Comparison of ENCODE assay signal across 20 cellular contexts in the genomic region with DNA sequence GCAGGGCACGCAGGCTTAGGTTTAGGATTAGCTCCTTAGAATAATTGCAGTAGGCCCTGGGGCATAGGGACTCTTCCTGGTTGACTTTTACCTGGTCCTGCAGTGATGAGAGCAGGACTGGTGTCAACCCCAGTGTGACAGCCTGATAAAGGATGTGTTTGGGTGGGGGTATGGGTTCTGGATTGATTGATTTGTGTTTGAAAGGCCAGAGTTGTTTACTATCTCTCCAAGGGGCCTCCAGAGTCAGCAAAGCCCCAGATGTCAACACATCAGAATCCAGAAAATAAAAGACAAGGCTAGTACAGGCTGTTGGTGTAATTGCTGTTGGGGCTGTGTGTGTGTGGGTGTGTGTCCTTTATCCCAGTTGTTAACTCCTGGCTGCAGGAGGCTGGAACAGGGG.
"Had no signal": no experiment of that assay in that cellular context is flagged by ENCODE, and none has a peak within 500 bp of the region (broad histone marks: within the 10 kb centered on the region; RNA-seq: fewer than 3 reads in every experiment).

No MANE protein-coding gene starts in this region.

- H3K4me1 ChIP-seq: esophagus squamous epithelium, gastroesophageal sphincter, suprapubic skin, thyroid gland had no signal

- ATAC-seq: gastroesophageal sphincter; right cardiac atrium; stimulated activated effector memory CD8-positive, alpha-beta T cell treated with anti-CD3 and anti-CD28 coated beads, Interleukin-12 subunit alpha, Interleukin-12 subunit beta, amount 100 ng/mL, for 72 hours; stimulated activated naive CD8-positive, alpha-beta T cell treated with anti-CD3 and anti-CD28 coated beads, Interleukin-15, Interleukin-2, amounts not matched to agents 100 U/mL and 50 U/mL, for 24 hours had no signal

- H3K4me1 Mint-ChIP-seq: naive B cell; stimulated activated effector memory CD8-positive, alpha-beta T cell treated with anti-CD3 and anti-CD28 coated beads, Interleukin-12 subunit alpha, Interleukin-12 subunit beta, amount 100 ng/mL, for 72 hours had no signal

- H3K4me3 Mint-ChIP-seq: naive B cell; nephron; stimulated activated effector memory CD8-positive, alpha-beta T cell treated with anti-CD3 and anti-CD28 coated beads, Interleukin-12 subunit alpha, Interleukin-12 subunit beta, amount 100 ng/mL, for 72 hours; type B pancreatic cell had no signal

- H3K36me3 Mint-ChIP-seq: naive B cell; stimulated activated effector memory CD8-positive, alpha-beta T cell treated with anti-CD3 and anti-CD28 coated beads, Interleukin-12 subunit alpha, Interleukin-12 subunit beta, amount 100 ng/mL, for 72 hours; type B pancreatic cell had no signal

- H3K27ac Mint-ChIP-seq: naive B cell; nephron; stimulated activated effector memory CD8-positive, alpha-beta T cell treated with anti-CD3 and anti-CD28 coated beads, Interleukin-12 subunit alpha, Interleukin-12 subunit beta, amount 100 ng/mL, for 72 hours; type B pancreatic cell had no signal

- H3K27me3 Mint-ChIP-seq: type B pancreatic cell had no signal

- H3K9me3 ChIP-seq: esophagus squamous epithelium, gastroesophageal sphincter, suprapubic skin, thyroid gland had no signal

- DNase-seq: effector CD8-positive, alpha-beta T cell; esophagus squamous epithelium; foreskin fibroblast; kidney; mesendoderm; naive B cell; right cardiac atrium; small intestine; stimulated activated CD4-positive, alpha-beta T cell treated with anti-CD3 and anti-CD28 coated beads, Interleukin-12 subunit alpha, Interleukin-12 subunit beta, amount 100 ng/mL, for 4 hours; stimulated activated CD4-positive, alpha-beta T cell treated with anti-CD3 and anti-CD28 coated beads, Interleukin-4, amount 100 ng/mL, for 1 hour; stimulated activated CD8-positive, alpha-beta memory T cell treated with anti-CD3 and anti-CD28 coated beads, Interleukin-4, amount 100 ng/mL, for 48 hours; stimulated activated naive CD8-positive, alpha-beta T cell treated with anti-CD3 and anti-CD28 coated beads, Interleukin-15, Interleukin-2, amounts not matched to agents 100 U/mL and 50 U/mL, for 24 hours; thyroid gland had no signal

- H3K27me3 ChIP-seq: esophagus squamous epithelium, gastroesophageal sphincter, suprapubic skin, thyroid gland had no signal

- H3K27ac ChIP-seq: coronary artery, epithelial cell of prostate, esophagus squamous epithelium, gastroesophageal sphincter, suprapubic skin, thyroid gland had no signal

- H3K9me3 Mint-ChIP-seq: nephron; stimulated activated effector memory CD8-positive, alpha-beta T cell treated with anti-CD3 and anti-CD28 coated beads, Interleukin-12 subunit alpha, Interleukin-12 subunit beta, amount 100 ng/mL, for 72 hours; type B pancreatic cell had no signal

- H3K4me3 ChIP-seq: coronary artery, esophagus squamous epithelium, gastroesophageal sphincter, suprapubic skin, thyroid gland had no signal

- H3K36me3 ChIP-seq: esophagus squamous epithelium, gastroesophageal sphincter, suprapubic skin, thyroid gland had no signal
